ENCODE assay signal across 8 cellular contexts in genomic region chr13:112688560-112689497, GRCh38. TPM values are rescaled to one million over a fixed set of nuclear protein-coding genes. Genes with fewer than 3 reads are reported as not detected.
DNase-seq lines count a peak whose midpoint lies in the region; ATAC-seq, FAIRE-seq and TF ChIP-seq lines count a peak whose summit lies in the region.

No MANE protein-coding gene starts in this region.

- DNase-seq in A549 (ENCODE audit: low read depth in 1 of 2, low spot score in 1 of 2) (no peak), HFF-Myc (ENCODE audit: extremely low read depth, low read depth) (no peak), SW480 (ENCODE audit: low spot score) (peak; percentile 26), body of pancreas (peak in 3 of 4 donors; percentile 49 to 59 (median 56)), left lung (peak; percentile 80 to 89), NCI-H2107 (lab: John Stamatoyannopoulos, UW) (no peak)
- peak; percentile 40 to 58 for DNase-seq in stimulated activated CD4-positive, alpha-beta T cell treated with anti-CD3 and anti-CD28 coated beads, Interleukin-4, amount 100 ng/mL, for 4 hours

- no peak for TF ChIP-seq RAD21 in A549 (conservative IDR thresholded peaks at IDR 0.05 in 1 of 2, IDR thresholded peaks at IDR 0.05 in 1 of 2)

- CTCF ChIA-PET in A549 (lab: Yijun Ruan, JAX) = no interaction called here

- no peak for TF ChIP-seq CTCF in A549 (IDR thresholded peaks at IDR 0.05)
- TF ChIP-seq CTCF in HFF-Myc (IDR thresholded peaks at IDR 0.05; ENCODE audit: low read depth, low read length, missing control alignments) = no peak
- TF ChIP-seq CTCF in body of pancreas (IDR thresholded peaks at IDR 0.05) = no peak
- no peak for TF ChIP-seq CTCF in left lung (IDR thresholded peaks at IDR 0.05)

- ATAC-seq in A549 = peak; percentile 14 to 35; a peak in 3 of 6 replicates
- ATAC-seq in body of pancreas = peak; percentile 2
- peak; percentile 43 for ATAC-seq in left lung
- no peak for ATAC-seq in GM19452 (IDR thresholded peaks at IDR 0.05; ENCODE audit: unreplicated experiment)

- no peaks in the 10 kb centered on the region for H3K9me3 ChIP-seq in A549
- no peaks in the 10 kb centered on the region for H3K9me3 ChIP-seq in body of pancreas
- no peaks in the 10 kb centered on the region for H3K9me3 ChIP-seq in left lung

- peak overlapping the region; percentile 84 for H3K4me2 ChIP-seq in A549

- no peak for TF ChIP-seq EP300 in A549 (IDR thresholded peaks at IDR 0.05)

- intact Hi-C loops in body of pancreas (cut with DNase I) = no loop called here
- intact Hi-C loops in left lung (cut with DNase I) = no loop called here

- POLR2A ChIA-PET in A549 (lab: Yijun Ruan, JAX) = no interaction called here

- H3K4me1 ChIP-seq in A549 (peaks cover 9% of the 10 kb centered on the region; the same call in 2 of the 3 replicates), body of pancreas (peaks cover 40% of the 10 kb centered on the region), left lung (peaks cover 9 to 57% of the 10 kb centered on the region in 2 donors)

- 85% methylated on average over 20 of the region's 22 CpGs for WGBS in A549 (ENCODE audit: missing lambda C conversion rate)
- 29 to 44% methylated on average over 15 to 22 of the region's 22 CpGs for WGBS in body of pancreas, 2 donors

- TF ChIP-seq POLR2A in A549 (IDR thresholded peaks at IDR 0.05; ENCODE audit: low read length) = no peak
- peak in 1 of 3 donors; percentile 55 for TF ChIP-seq POLR2A in body of pancreas (IDR thresholded peaks at IDR 0.05)

- H3K27ac ChIP-seq in A549 (peak overlapping the region; percentile 87 to 92), body of pancreas (peak overlapping the region; percentile 91 to 98 (median 92)), left lung (peak overlapping the region; percentile 98 to 99)

- no peaks in the 10 kb centered on the region for H3K36me3 ChIP-seq in body of pancreas (replicated peaks in 1 of 2; ENCODE audit: insufficient read depth in 1 of 2, low read depth in 2 of 2)
- H3K36me3 ChIP-seq in left lung = no peaks in the 10 kb centered on the region

- FAIRE-seq in A549 (lab: Jason Lieb, UNC) = no peak

- H3K4me3 ChIP-seq in A549 (peak overlapping the region; percentile 96), HFF-Myc (replicated peaks; ENCODE audit: low read depth, low read length) (peak overlapping the region; percentile 69), body of pancreas (peak overlapping the region; percentile 28 to 84), left lung (peak overlapping the region; percentile 88 to 93)

- no peaks in the 10 kb centered on the region for H3K27me3 ChIP-seq in body of pancreas
- H3K27me3 ChIP-seq in left lung = no peaks in the 10 kb centered on the region

TF ChIP-seq in A549, 52 proteins besides CTCF, POLR2A, EP300 and RAD21:
- TF ChIP-seq RNF2 (IDR thresholded peaks at IDR 0.05; ENCODE audit: borderline replicate concordance, low read depth) (no peak), HMGXB4 (CRISPR knock-in tag; IDR thresholded peaks at IDR 0.05; ENCODE audit: borderline replicate concordance) (no peak), MYC (IDR thresholded peaks at IDR 0.05; ENCODE audit: borderline replicate concordance, low read length) (no peak), FOXS1 (CRISPR knock-in tag; IDR thresholded peaks at IDR 0.05) (no peak), KDM5A (IDR thresholded peaks at IDR 0.05) (no peak), HOXB13 (CRISPR knock-in tag; IDR thresholded peaks at IDR 0.05; ENCODE audit: low read depth) (no peak), SREBF2 (IDR thresholded peaks at IDR 0.05) (no peak)

RNA-seq across cellular contexts. Expression of gene ATP11A, which starts 1.0 kb away (rescaled TPM):
- polyA plus RNA-seq in A549 (2011; rRNA removed) (4.1 and 9.1 TPM in 2 replicates), A549 (2017; fragmentation: RNase III; extraction: RNeasy Plus Mini Kit Qiagen cat#74134 plus additional on column Dnase treatment) (7.7 to 8.1 TPM (median 8.0 TPM) in 3 replicates)
- 4.2 and 6.4 TPM in 2 replicates for polyA plus RNA-seq in A549 (2012; cell fraction: cytosol; rRNA removed)
- polyA plus RNA-seq in A549 (2012; cell fraction: nucleus; rRNA removed) = 18.9 and 19.5 TPM in 2 replicates
- 13.6 and 16.5 TPM in 2 replicates for polyA minus RNA-seq in A549 (2011; rRNA and poly(A)+ RNA removed)
- total RNA-seq in body of pancreas (10 to 100 TPM; 24.1 to 33.9 TPM), left lung (100 to 1,000 TPM; 271 to 457 TPM)

Comparison
In these comparisons a context has a peak if more than half of its experiments do, and no peak if none do; other contexts are left out.
1. DNase-seq: peak in SW480 (single experiment), body of pancreas (3 of 4), left lung (2 of 2) and stimulated activated CD4-positive, alpha-beta T cell treated with anti-CD3 and anti-CD28 coated beads, Interleukin-4, amount 100 ng/mL, for 4 hours (2 of 2); none in A549 (0 of 2), HFF-Myc (single experiment) and NCI-H2107 (single experiment).
2. RNA of gene ATP11A, which starts 1.0 kb away (total RNA-seq): 271 to 457 TPM in left lung; 24.1 to 33.9 TPM in body of pancreas; every median in the first group is over 4 times any median in the second.
3. Peak in every context shown above with its lines, with median percentiles within 50 percentile points of each other: H3K27ac ChIP-seq and H3K4me3 ChIP-seq.